31 cellular contexts compared by ENCODE assay signal in genomic region chr3:43005253-43005652, GRCh38. TPM values are rescaled to one million over a fixed set of nuclear protein-coding genes. Genes with fewer than 3 reads are reported as not detected.
"Had no signal": no experiment of that assay in that cellular context is flagged by ENCODE, and none has a peak within 500 bp of the region (broad histone marks: within the 10 kb centered on the region; RNA-seq: fewer than 3 reads in every experiment).

No MANE protein-coding gene starts in this region.

- H3K27ac ChIP-seq: ascending aorta, gastrocnemius medialis, heart right ventricle, hepatocyte had no signal

- H3K4me3 ChIP-seq: ascending aorta, gastrocnemius medialis, heart right ventricle, hepatocyte had no signal

- ATAC-seq: activated CD4-positive, alpha-beta T cell treated with anti-CD3 and anti-CD28 coated beads for 36 hours; activated CD8-positive, alpha-beta memory T cell treated with anti-CD3 and anti-CD28 coated beads, Interleukin-2, amount 10 ng/mL, durations not matched to agents 7 days and 5 days; activated CD8-positive, alpha-beta T cell treated with anti-CD3 and anti-CD28 coated beads, Interleukin-2, amount 10 ng/mL, durations not matched to agents 7 days and 5 days; esophagus mucosa; gastrocnemius medialis; heart right ventricle; T-helper 17 cell had no signal

- H3K36me3 ChIP-seq: ascending aorta, gastrocnemius medialis, heart right ventricle had no signal

- H3K4me2 ChIP-seq: hepatocyte had no signal

- DNase-seq: activated CD4-positive, alpha-beta memory T cell treated with anti-CD3 and anti-CD28 coated beads for 36 hours; activated CD4-positive, alpha-beta T cell treated with anti-CD3 and anti-CD28 coated beads for 36 hours; activated CD4-positive, alpha-beta T cell treated with anti-CD3 and anti-CD28 coated beads, Interleukin-2, amount 10 ng/mL, durations not matched to agents 24 days and 14 days; activated CD4-positive, CD25-positive, alpha-beta regulatory T cell; activated CD4-positive, CD25-positive, alpha-beta regulatory T cell treated with anti-CD3 and anti-CD28 coated beads, Interleukin-2, amount 50 U/mL, for 72 hours; activated CD8-positive, alpha-beta memory T cell treated with anti-CD3 and anti-CD28 coated beads, Interleukin-2, amount 10 ng/mL, durations not matched to agents 7 days and 5 days; activated CD8-positive, alpha-beta memory T cell treated with anti-CD3 and anti-CD28 coated beads, Interleukin-2, amount 50 U/mL, for 4 hours; activated CD8-positive, alpha-beta T cell treated with anti-CD3 and anti-CD28 coated beads, Interleukin-2, amount 10 ng/mL, durations not matched to agents 7 days and 5 days; activated effector memory CD4-positive, alpha-beta T cell treated with anti-CD3 and anti-CD28 coated beads, Interleukin-2, amount 50 U/mL, for 16 hours; activated naive CD4-positive, alpha-beta T cell treated with anti-CD3 and anti-CD28 coated beads for 36 hours; activated naive CD8-positive, alpha-beta T cell treated with anti-CD3 and anti-CD28 coated beads, Interleukin-2, amount 10 ng/mL, durations not matched to agents 7 days and 5 days; activated T-cell treated with anti-CD3 and anti-CD28 coated beads, Interleukin-2, amount 50 U/mL, for 1 hour; activated T-cell treated with anti-CD3 and anti-CD28 coated beads, Interleukin-2, amount 50 U/mL, for 48 hours; caudate nucleus; cortex of kidney; dermis blood vessel endothelial cell; effector CD8-positive, alpha-beta T cell; foreskin fibroblast; gastrocnemius medialis; glutamatergic neuron; heart right ventricle; T-helper 1 cell; T-helper 17 cell; T1000 had no signal

- H3K9me3 ChIP-seq: ascending aorta, gastrocnemius medialis, heart right ventricle had no signal

- H2AFZ ChIP-seq: hepatocyte had no signal

- H3K27me3 ChIP-seq: ascending aorta, gastrocnemius medialis, hepatocyte had no signal

- H3K79me2 ChIP-seq: hepatocyte had no signal

RNA-seq across cellular contexts. Expression of gene GASK1A, which starts 26.1 kb away (rescaled TPM):
- total RNA-seq: activated CD4-positive, alpha-beta memory T cell treated with anti-CD3 and anti-CD28 coated beads for 36 hours; activated CD4-positive, alpha-beta T cell treated with anti-CD3 and anti-CD28 coated beads for 36 hours; activated CD4-positive, alpha-beta T cell treated with anti-CD3 and anti-CD28 coated beads, Interleukin-2, amount 10 ng/mL, durations not matched to agents 24 days and 14 days; activated CD8-positive, alpha-beta memory T cell treated with anti-CD3 and anti-CD28 coated beads for 36 hours; activated CD8-positive, alpha-beta memory T cell treated with anti-CD3 and anti-CD28 coated beads, Interleukin-2, amount 10 ng/mL, durations not matched to agents 7 days and 5 days; activated CD8-positive, alpha-beta T cell treated with anti-CD3 and anti-CD28 coated beads, Interleukin-2, amount 10 ng/mL, durations not matched to agents 7 days and 5 days; activated naive CD4-positive, alpha-beta T cell treated with anti-CD3 and anti-CD28 coated beads for 36 hours; activated naive CD8-positive, alpha-beta T cell treated with anti-CD3 and anti-CD28 coated beads, Interleukin-2, amount 10 ng/mL, durations not matched to agents 7 days and 5 days; activated T-helper 1 cell treated with anti-CD3 and anti-CD28 coated beads, Interleukin-12 subunit alpha, Interleukin-12 subunit beta, Interleukin-2, Interleukin-4 antibody, amounts not matched to agents 30 ng/mL and 10 ng/mL and 1 ng/mL, durations not matched to agents 14 hours and 24 hours and 36 hours; activated T-helper 2 cell treated with anti-CD3 and anti-CD28 coated beads, Interferon-gamma antibody, Interleukin-2, Interleukin-4, amounts not matched to agents 10 μg/mL and 5 μg/mL and 100 μg/mL, durations not matched to agents 14 hours and 24 hours and 36 hours; dermis blood vessel endothelial cell; endothelial cell of umbilical vein; T-helper 17 cell had no signal
